1 cellular context compared by ENCODE assay signal in the genomic region with DNA sequence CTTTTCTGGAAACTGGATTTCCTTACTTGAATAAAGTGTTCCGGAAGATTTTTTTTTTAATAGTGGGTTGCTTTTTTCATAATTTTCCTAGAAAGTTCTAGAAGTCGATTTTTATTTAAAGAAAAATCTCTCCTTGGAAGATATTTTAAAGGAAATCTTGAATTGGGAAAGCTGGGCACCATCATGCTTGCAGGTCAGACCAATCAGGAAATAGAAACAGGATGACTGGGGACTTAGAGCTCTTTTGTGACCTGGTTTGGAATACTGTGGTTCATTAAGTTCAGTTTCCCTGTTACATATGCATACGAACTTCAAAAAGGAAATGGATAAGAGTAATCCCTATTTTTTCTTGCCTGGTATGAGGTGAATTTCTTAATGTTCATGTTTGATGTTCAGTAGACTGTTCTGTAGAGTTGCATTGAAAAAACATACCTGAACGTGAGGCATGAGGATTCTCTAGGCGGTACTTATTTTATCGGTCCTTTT.
A peak's percentile ranks its signal among the peaks of the same experiment; 100 is the strongest.
TF ChIP-seq lines count a peak whose summit lies in the region.

No MANE protein-coding gene starts in this region.

TF ChIP-seq in HepG2, 621 proteins besides CTCF, POLR2A, EP300 and RAD21 (continued from another document and continues in another):
- TF ChIP-seq, protein P1, sequence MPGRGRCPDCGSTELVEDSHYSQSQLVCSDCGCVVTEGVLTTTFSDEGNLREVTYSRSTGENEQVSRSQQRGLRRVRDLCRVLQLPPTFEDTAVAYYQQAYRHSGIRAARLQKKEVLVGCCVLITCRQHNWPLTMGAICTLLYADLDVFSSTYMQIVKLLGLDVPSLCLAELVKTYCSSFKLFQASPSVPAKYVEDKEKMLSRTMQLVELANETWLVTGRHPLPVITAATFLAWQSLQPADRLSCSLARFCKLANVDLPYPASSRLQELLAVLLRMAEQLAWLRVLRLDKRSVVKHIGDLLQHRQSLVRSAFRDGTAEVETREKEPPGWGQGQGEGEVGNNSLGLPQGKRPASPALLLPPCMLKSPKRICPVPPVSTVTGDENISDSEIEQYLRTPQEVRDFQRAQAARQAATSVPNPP (CRISPR knock-in tag; IDR thresholded peaks at IDR 0.05), result no peak
- no peak for TF ChIP-seq ZNF121 (CRISPR knock-in tag; IDR thresholded peaks at IDR 0.05)
- TF ChIP-seq ZNF12 (CRISPR knock-in tag; IDR thresholded peaks at IDR 0.05), result no peak
- no peak for TF ChIP-seq ARNT2 (CRISPR knock-in tag; IDR thresholded peaks at IDR 0.05; ENCODE audit: low read depth)
- no peak for TF ChIP-seq ZNF777 (CRISPR knock-in tag; IDR thresholded peaks at IDR 0.05)
- no peak for TF ChIP-seq ATF7-NPFF (CRISPR knock-in tag; IDR thresholded peaks at IDR 0.05; ENCODE audit: low read depth)
- no peak for TF ChIP-seq ZNF616 (CRISPR knock-in tag; IDR thresholded peaks at IDR 0.05; ENCODE audit: low read depth)
- no peak for TF ChIP-seq ATRX (CRISPR knock-in tag; IDR thresholded peaks at IDR 0.05; ENCODE audit: borderline replicate concordance)
- TF ChIP-seq, protein P2, sequence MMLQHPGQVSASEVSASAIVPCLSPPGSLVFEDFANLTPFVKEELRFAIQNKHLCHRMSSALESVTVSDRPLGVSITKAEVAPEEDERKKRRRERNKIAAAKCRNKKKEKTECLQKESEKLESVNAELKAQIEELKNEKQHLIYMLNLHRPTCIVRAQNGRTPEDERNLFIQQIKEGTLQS (CRISPR knock-in tag; IDR thresholded peaks at IDR 0.05), result no peak
- TF ChIP-seq ARNT (IDR thresholded peaks at IDR 0.05), result no peak
- TF ChIP-seq POLR2G (IDR thresholded peaks at IDR 0.05; ENCODE audit: low read depth, low read length), result no peak
- TF ChIP-seq CHCHD3 (CRISPR knock-in tag; IDR thresholded peaks at IDR 0.05), result no peak
- no peak for TF ChIP-seq ZFP62 (CRISPR knock-in tag; IDR thresholded peaks at IDR 0.05)
- TF ChIP-seq, protein P3, sequence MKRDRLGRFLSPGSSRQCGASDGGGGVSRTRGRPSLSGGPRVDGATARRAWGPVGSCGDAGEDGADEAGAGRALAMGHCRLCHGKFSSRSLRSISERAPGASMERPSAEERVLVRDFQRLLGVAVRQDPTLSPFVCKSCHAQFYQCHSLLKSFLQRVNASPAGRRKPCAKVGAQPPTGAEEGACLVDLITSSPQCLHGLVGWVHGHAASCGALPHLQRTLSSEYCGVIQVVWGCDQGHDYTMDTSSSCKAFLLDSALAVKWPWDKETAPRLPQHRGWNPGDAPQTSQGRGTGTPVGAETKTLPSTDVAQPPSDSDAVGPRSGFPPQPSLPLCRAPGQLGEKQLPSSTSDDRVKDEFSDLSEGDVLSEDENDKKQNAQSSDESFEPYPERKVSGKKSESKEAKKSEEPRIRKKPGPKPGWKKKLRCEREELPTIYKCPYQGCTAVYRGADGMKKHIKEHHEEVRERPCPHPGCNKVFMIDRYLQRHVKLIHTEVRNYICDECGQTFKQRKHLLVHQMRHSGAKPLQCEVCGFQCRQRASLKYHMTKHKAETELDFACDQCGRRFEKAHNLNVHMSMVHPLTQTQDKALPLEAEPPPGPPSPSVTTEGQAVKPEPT (CRISPR knock-in tag; IDR thresholded peaks at IDR 0.05; ENCODE audit: low read depth), result no peak
- TF ChIP-seq, protein P4, sequence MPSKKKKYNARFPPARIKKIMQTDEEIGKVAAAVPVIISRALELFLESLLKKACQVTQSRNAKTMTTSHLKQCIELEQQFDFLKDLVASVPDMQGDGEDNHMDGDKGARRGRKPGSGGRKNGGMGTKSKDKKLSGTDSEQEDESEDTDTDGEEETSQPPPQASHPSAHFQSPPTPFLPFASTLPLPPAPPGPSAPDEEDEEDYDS (CRISPR knock-in tag; IDR thresholded peaks at IDR 0.05), result 0 out of 2 replicates have a peak, but pooled peaks have one; percentile 31
- TF ChIP-seq ZNF34 (CRISPR knock-in tag; IDR thresholded peaks at IDR 0.05; ENCODE audit: borderline replicate concordance), result 0 out of 2 replicates have a peak, but pooled peaks have one; percentile 49
- TF ChIP-seq HDAC6 (IDR thresholded peaks at IDR 0.05; ENCODE audit: low read depth, low read length), result no peak
- peak; percentile 13 for TF ChIP-seq YY1 (IDR thresholded peaks at IDR 0.05; ENCODE audit: insufficient read depth, insufficient replicate concordance, low read depth, low read length)
- TF ChIP-seq, protein P5, sequence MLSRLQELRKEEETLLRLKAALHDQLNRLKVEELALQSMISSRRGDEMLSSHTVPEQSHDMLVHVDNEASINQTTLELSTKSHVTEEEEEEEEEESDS (CRISPR knock-in tag; IDR thresholded peaks at IDR 0.05; ENCODE audit: borderline replicate concordance), result no peak
- TF ChIP-seq RORA (CRISPR knock-in tag; IDR thresholded peaks at IDR 0.05), result no peak
- no peak for TF ChIP-seq ZNF296 (CRISPR knock-in tag; conservative IDR thresholded peaks at IDR 0.05)
- no peak for TF ChIP-seq HDAC2 (CRISPR knock-in tag; IDR thresholded peaks at IDR 0.05)
- TF ChIP-seq ZNF598 (CRISPR knock-in tag; IDR thresholded peaks at IDR 0.05; ENCODE audit: borderline replicate concordance), result no peak
- TF ChIP-seq SYNCRIP (IDR thresholded peaks at IDR 0.05; ENCODE audit: insufficient read depth, low read depth, low read length), result no peak
- TF ChIP-seq ZNF839 (CRISPR knock-in tag; IDR thresholded peaks at IDR 0.05; ENCODE audit: borderline replicate concordance), result no peak
- no peak for TF ChIP-seq FOXA3 (CRISPR knock-in tag; IDR thresholded peaks at IDR 0.05)
- no peak for TF ChIP-seq ZSCAN31 (CRISPR knock-in tag; IDR thresholded peaks at IDR 0.05; ENCODE audit: low read depth)
- TF ChIP-seq KDM6A (CRISPR knock-in tag; IDR thresholded peaks at IDR 0.05; ENCODE audit: low read depth), result no peak
- no peak for TF ChIP-seq KAT2B (IDR thresholded peaks at IDR 0.05; ENCODE audit: borderline replicate concordance, low read depth, low read length)
- no peak for TF ChIP-seq KDM2A (CRISPR knock-in tag; IDR thresholded peaks at IDR 0.05; ENCODE audit: borderline replicate concordance, low read depth)
- TF ChIP-seq NFKBIZ (CRISPR knock-in tag; IDR thresholded peaks at IDR 0.05), result no peak
- TF ChIP-seq ATF1 (CRISPR knock-in tag; IDR thresholded peaks at IDR 0.05), result no peak
- no peak for TF ChIP-seq NFRKB (IDR thresholded peaks at IDR 0.05)
- no peak for TF ChIP-seq RBAK (CRISPR knock-in tag; IDR thresholded peaks at IDR 0.05)
- TF ChIP-seq ZNF326 (CRISPR knock-in tag; IDR thresholded peaks at IDR 0.05; ENCODE audit: borderline replicate concordance), result no peak
- no peak for TF ChIP-seq EHMT2 (IDR thresholded peaks at IDR 0.05; ENCODE audit: borderline replicate concordance, low read depth, low read length)
- TF ChIP-seq, protein P6, sequence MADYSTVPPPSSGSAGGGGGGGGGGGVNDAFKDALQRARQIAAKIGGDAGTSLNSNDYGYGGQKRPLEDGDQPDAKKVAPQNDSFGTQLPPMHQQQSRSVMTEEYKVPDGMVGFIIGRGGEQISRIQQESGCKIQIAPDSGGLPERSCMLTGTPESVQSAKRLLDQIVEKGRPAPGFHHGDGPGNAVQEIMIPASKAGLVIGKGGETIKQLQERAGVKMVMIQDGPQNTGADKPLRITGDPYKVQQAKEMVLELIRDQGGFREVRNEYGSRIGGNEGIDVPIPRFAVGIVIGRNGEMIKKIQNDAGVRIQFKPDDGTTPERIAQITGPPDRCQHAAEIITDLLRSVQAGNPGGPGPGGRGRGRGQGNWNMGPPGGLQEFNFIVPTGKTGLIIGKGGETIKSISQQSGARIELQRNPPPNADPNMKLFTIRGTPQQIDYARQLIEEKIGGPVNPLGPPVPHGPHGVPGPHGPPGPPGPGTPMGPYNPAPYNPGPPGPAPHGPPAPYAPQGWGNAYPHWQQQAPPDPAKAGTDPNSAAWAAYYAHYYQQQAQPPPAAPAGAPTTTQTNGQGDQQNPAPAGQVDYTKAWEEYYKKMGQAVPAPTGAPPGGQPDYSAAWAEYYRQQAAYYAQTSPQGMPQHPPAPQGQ (CRISPR knock-in tag; IDR thresholded peaks at IDR 0.05; ENCODE audit: borderline replicate concordance), result no peak
- TF ChIP-seq SP2 (CRISPR knock-in tag; IDR thresholded peaks at IDR 0.05), result no peak
- no peak for TF ChIP-seq ZFP82 (CRISPR knock-in tag; IDR thresholded peaks at IDR 0.05; ENCODE audit: borderline replicate concordance)
- TF ChIP-seq ZNF496 (CRISPR knock-in tag; IDR thresholded peaks at IDR 0.05; ENCODE audit: insufficient replicate concordance), result no peak
- TF ChIP-seq, protein P7, sequence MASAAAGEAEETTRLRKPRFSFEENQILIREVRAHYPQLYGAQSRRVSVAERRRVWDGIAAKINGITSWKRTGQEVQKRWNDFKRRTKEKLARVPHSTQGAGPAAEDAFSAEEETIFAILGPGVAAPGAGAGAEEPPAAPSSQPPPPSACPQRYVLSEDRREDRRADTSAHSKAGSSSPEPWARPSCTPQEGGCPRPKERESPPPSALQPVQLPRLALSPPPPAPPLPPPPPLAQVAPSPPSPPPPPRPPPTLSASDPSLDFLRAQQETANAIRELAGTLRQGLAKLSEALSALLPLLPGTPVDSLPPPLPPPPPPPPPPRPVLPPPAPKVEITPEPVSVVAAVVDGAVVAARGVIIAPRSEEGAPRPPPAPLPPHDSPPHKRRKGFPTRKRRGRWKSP (CRISPR knock-in tag; IDR thresholded peaks at IDR 0.05), result peak; percentile 13; the same call in 1 of the 2 replicates
- TF ChIP-seq YEATS2 (CRISPR knock-in tag; IDR thresholded peaks at IDR 0.05; ENCODE audit: borderline replicate concordance), result 0 out of 2 replicates have a peak, but pooled peaks have one; percentile 6
- no peak for TF ChIP-seq NR2F2 (IDR thresholded peaks at IDR 0.05; ENCODE audit: borderline replicate concordance, low read depth)
- TF ChIP-seq ZNF747 (CRISPR knock-in tag; IDR thresholded peaks at IDR 0.05; ENCODE audit: borderline replicate concordance), result no peak
- TF ChIP-seq KMT2A (CRISPR knock-in tag; IDR thresholded peaks at IDR 0.05), result 0 out of 2 replicates have a peak, but pooled peaks have one; percentile 53
- no peak for TF ChIP-seq ZNF260 (CRISPR knock-in tag; IDR thresholded peaks at IDR 0.05; ENCODE audit: borderline replicate concordance, low read depth)
- no peak for TF ChIP-seq ZNF788 (CRISPR knock-in tag; IDR thresholded peaks at IDR 0.05; ENCODE audit: borderline replicate concordance)
- no peak for TF ChIP-seq HOXA3 (CRISPR knock-in tag; IDR thresholded peaks at IDR 0.05)
- TF ChIP-seq RXRA (CRISPR knock-in tag; IDR thresholded peaks at IDR 0.05), result no peak
- TF ChIP-seq CBFB (CRISPR knock-in tag; IDR thresholded peaks at IDR 0.05), result no peak
- TF ChIP-seq SMAD3 (CRISPR knock-in tag; IDR thresholded peaks at IDR 0.05), result no peak
- TF ChIP-seq, protein P8, sequence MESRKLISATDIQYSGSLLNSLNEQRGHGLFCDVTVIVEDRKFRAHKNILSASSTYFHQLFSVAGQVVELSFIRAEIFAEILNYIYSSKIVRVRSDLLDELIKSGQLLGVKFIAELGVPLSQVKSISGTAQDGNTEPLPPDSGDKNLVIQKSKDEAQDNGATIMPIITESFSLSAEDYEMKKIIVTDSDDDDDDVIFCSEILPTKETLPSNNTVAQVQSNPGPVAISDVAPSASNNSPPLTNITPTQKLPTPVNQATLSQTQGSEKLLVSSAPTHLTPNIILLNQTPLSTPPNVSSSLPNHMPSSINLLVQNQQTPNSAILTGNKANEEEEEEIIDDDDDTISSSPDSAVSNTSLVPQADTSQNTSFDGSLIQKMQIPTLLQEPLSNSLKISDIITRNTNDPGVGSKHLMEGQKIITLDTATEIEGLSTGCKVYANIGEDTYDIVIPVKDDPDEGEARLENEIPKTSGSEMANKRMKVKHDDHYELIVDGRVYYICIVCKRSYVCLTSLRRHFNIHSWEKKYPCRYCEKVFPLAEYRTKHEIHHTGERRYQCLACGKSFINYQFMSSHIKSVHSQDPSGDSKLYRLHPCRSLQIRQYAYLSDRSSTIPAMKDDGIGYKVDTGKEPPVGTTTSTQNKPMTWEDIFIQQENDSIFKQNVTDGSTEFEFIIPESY (CRISPR knock-in tag; IDR thresholded peaks at IDR 0.05), result no peak
- TF ChIP-seq, protein P9, sequence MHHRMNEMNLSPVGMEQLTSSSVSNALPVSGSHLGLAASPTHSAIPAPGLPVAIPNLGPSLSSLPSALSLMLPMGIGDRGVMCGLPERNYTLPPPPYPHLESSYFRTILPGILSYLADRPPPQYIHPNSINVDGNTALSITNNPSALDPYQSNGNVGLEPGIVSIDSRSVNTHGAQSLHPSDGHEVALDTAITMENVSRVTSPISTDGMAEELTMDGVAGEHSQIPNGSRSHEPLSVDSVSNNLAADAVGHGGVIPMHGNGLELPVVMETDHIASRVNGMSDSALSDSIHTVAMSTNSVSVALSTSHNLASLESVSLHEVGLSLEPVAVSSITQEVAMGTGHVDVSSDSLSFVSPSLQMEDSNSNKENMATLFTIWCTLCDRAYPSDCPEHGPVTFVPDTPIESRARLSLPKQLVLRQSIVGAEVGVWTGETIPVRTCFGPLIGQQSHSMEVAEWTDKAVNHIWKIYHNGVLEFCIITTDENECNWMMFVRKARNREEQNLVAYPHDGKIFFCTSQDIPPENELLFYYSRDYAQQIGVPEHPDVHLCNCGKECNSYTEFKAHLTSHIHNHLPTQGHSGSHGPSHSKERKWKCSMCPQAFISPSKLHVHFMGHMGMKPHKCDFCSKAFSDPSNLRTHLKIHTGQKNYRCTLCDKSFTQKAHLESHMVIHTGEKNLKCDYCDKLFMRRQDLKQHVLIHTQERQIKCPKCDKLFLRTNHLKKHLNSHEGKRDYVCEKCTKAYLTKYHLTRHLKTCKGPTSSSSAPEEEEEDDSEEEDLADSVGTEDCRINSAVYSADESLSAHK (CRISPR knock-in tag; IDR thresholded peaks at IDR 0.05; ENCODE audit: borderline replicate concordance), result no peak
- peak; percentile 58; the same call in 1 of the 2 replicates for TF ChIP-seq SAP130 (CRISPR knock-in tag; IDR thresholded peaks at IDR 0.05; ENCODE audit: low read depth)
- no peak for TF ChIP-seq NCOR1 (IDR thresholded peaks at IDR 0.05; ENCODE audit: borderline replicate concordance, low read length)
- TF ChIP-seq SOX6 (IDR thresholded peaks at IDR 0.05), result no peak
- no peak for TF ChIP-seq SOX6 (CRISPR knock-in tag; IDR thresholded peaks at IDR 0.05)
- no peak for TF ChIP-seq SATB2 (CRISPR knock-in tag; IDR thresholded peaks at IDR 0.05)
- no peak for TF ChIP-seq FOSL2 (CRISPR knock-in tag; IDR thresholded peaks at IDR 0.05)
- no peak for TF ChIP-seq ZKSCAN5 (CRISPR knock-in tag; IDR thresholded peaks at IDR 0.05)
- TF ChIP-seq RFX1 (IDR thresholded peaks at IDR 0.05), result no peak
- TF ChIP-seq ETV6 (CRISPR knock-in tag; conservative IDR thresholded peaks at IDR 0.05), result no peak
- TF ChIP-seq, protein P10, sequence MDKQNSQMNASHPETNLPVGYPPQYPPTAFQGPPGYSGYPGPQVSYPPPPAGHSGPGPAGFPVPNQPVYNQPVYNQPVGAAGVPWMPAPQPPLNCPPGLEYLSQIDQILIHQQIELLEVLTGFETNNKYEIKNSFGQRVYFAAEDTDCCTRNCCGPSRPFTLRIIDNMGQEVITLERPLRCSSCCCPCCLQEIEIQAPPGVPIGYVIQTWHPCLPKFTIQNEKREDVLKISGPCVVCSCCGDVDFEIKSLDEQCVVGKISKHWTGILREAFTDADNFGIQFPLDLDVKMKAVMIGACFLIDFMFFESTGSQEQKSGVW (CRISPR knock-in tag; IDR thresholded peaks at IDR 0.05; ENCODE audit: borderline replicate concordance), result no peak
- TF ChIP-seq AGO1 (IDR thresholded peaks at IDR 0.05; ENCODE audit: low read depth, low read length, poor library complexity, severe bottlenecking), result no peak
- TF ChIP-seq ZNF30 (CRISPR knock-in tag; IDR thresholded peaks at IDR 0.05), result no peak
- TF ChIP-seq ZFP37 (CRISPR knock-in tag; IDR thresholded peaks at IDR 0.05; ENCODE audit: borderline replicate concordance), result no peak
- no peak for TF ChIP-seq ZNF335 (CRISPR knock-in tag; IDR thresholded peaks at IDR 0.05)
- 0 out of 2 replicates have a peak, but pooled peaks have one; percentile 19 for TF ChIP-seq HMG20A (CRISPR knock-in tag; IDR thresholded peaks at IDR 0.05; ENCODE audit: borderline replicate concordance)
- no peak for TF ChIP-seq TRIM24 (CRISPR knock-in tag; IDR thresholded peaks at IDR 0.05)
- no peak for TF ChIP-seq CENPT (CRISPR knock-in tag; IDR thresholded peaks at IDR 0.05; ENCODE audit: low read depth)
